In the genomic region with DNA sequence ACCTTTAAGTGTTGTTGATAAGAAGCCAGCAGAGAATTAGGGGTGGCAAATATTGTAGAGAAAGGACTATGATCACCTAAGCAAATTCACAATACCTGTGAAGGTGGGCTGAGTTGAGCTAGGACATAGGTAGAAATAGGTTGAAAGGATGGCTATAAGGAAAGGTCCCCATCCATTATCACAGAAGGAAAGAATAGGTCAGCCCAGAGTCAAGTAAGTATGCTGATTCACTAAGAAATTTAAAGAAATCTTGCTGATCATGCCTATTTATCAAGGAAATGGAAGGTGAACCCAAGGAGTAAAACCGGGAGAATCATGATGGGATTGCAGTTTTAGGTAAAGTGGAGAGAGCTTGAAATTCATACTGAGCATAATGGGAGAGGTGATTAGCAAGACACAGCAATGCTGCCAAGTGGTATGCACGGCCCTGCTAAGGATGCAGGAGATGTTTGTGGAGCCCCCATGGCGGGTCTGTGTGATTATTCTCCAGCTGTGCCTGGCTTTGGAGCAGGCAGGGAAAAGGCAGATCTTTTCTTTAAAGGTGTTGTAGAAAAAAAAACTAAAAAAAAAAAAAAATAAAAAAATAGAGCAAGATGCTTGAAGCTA, we compare ENCODE assay signal across 28 cellular contexts.
"Had no signal": no experiment of that assay in that cellular context is flagged by ENCODE, and none has a peak within 500 bp of the region (broad histone marks: within the 10 kb centered on the region; RNA-seq: fewer than 3 reads in every experiment).

No MANE protein-coding gene starts in this region.

- H3K27ac ChIP-seq: body of pancreas, cardiac muscle cell, lower lobe of right lung, testis, upper lobe of left lung, VCaP had no signal

- FAIRE-seq: endometrium, keratinocyte had no signal

- ATAC-seq: activated CD8-positive, alpha-beta memory T cell treated with anti-CD3 and anti-CD28 coated beads, Interleukin-2, amount 10 ng/mL, durations not matched to agents 7 days and 5 days; activated CD8-positive, alpha-beta T cell treated with anti-CD3 and anti-CD28 coated beads for 36 hours; activated naive CD8-positive, alpha-beta T cell treated with anti-CD3 and anti-CD28 coated beads, Interleukin-2, amount 50 U/mL, for 24 hours; body of pancreas; heart right ventricle; lower lobe of right lung; naive thymus-derived CD4-positive, alpha-beta T cell had no signal

- H3K4me3 ChIP-seq: body of pancreas, cardiac muscle cell, heart right ventricle, lower lobe of right lung, testis, upper lobe of left lung had no signal

- H3K36me3 Mint-ChIP-seq: activated CD8-positive, alpha-beta memory T cell treated with anti-CD3 and anti-CD28 coated beads, Interleukin-2, amount 10 ng/mL, durations not matched to agents 7 days and 5 days; naive thymus-derived CD4-positive, alpha-beta T cell had no signal

- H3K9me3 Mint-ChIP-seq: activated CD8-positive, alpha-beta T cell treated with anti-CD3 and anti-CD28 coated beads for 36 hours; activated T-helper 1 cell treated with anti-CD3 and anti-CD28 coated beads, Interleukin-12 subunit alpha, Interleukin-12 subunit beta, Interleukin-2, Interleukin-4 antibody, amounts not matched to agents 30 ng/mL and 10 ng/mL and 1 ng/mL, durations not matched to agents 14 hours and 24 hours and 36 hours; neural crest cell had no signal

- H3K27me3 ChIP-seq: body of pancreas, cardiac muscle cell, heart right ventricle, testis, upper lobe of left lung had no signal

- DNase-seq: activated CD4-positive, alpha-beta T cell treated with anti-CD3 and anti-CD28 coated beads, Interleukin-2, amount 10 ng/mL, durations not matched to agents 7 days and 5 days; activated CD4-positive, CD25-positive, alpha-beta regulatory T cell treated with anti-CD3 and anti-CD28 coated beads, Interleukin-2, amount 50 U/mL, for 72 hours; activated CD8-positive, alpha-beta memory T cell treated with anti-CD3 and anti-CD28 coated beads, Interleukin-2, amount 10 ng/mL, durations not matched to agents 7 days and 5 days; activated CD8-positive, alpha-beta T cell treated with anti-CD3 and anti-CD28 coated beads for 36 hours; activated gamma-delta T cell; activated naive CD4-positive, alpha-beta T cell treated with anti-CD3 and anti-CD28 coated beads, Interleukin-2, amount 50 U/mL, for 16 hours; activated naive CD8-positive, alpha-beta T cell treated with anti-CD3 and anti-CD28 coated beads, Interleukin-2, amount 50 U/mL, for 24 hours; activated T-cell treated with anti-CD3 and anti-CD28 coated beads for 4 hours; anterior cingulate cortex; body of pancreas; cortex of kidney; foreskin fibroblast; heart right ventricle; lower lobe of right lung; naive thymus-derived CD4-positive, alpha-beta T cell; retina; stimulated activated CD4-positive, alpha-beta T cell treated with anti-CD3 and anti-CD28 coated beads, Interleukin-2, amount 100 ng/mL, for 48 hours; stimulated activated CD8-positive, alpha-beta memory T cell treated with anti-CD3 and anti-CD28 coated beads, Interleukin-4, amount 100 ng/mL, for 48 hours; stimulated activated naive CD4-positive, alpha-beta T cell; T-helper 2 cell; testis; upper lobe of left lung had no signal

- H3K9me3 ChIP-seq: body of pancreas, heart right ventricle, lower lobe of right lung, testis, upper lobe of left lung had no signal

- H3K27ac Mint-ChIP-seq: activated CD4-positive, alpha-beta T cell treated with anti-CD3 and anti-CD28 coated beads, Interleukin-2, amount 10 ng/mL, durations not matched to agents 7 days and 5 days; activated CD8-positive, alpha-beta memory T cell treated with anti-CD3 and anti-CD28 coated beads, Interleukin-2, amount 10 ng/mL, durations not matched to agents 7 days and 5 days; activated CD8-positive, alpha-beta T cell treated with anti-CD3 and anti-CD28 coated beads for 36 hours; activated naive CD8-positive, alpha-beta T cell treated with anti-CD3 and anti-CD28 coated beads, Interleukin-2, amount 50 U/mL, for 24 hours; activated T-helper 1 cell treated with anti-CD3 and anti-CD28 coated beads, Interleukin-12 subunit alpha, Interleukin-12 subunit beta, Interleukin-2, Interleukin-4 antibody, amounts not matched to agents 30 ng/mL and 10 ng/mL and 1 ng/mL, durations not matched to agents 14 hours and 24 hours and 36 hours; naive thymus-derived CD4-positive, alpha-beta T cell had no signal

- H3K4me1 ChIP-seq: body of pancreas, lower lobe of right lung, testis, upper lobe of left lung had no signal

- H3K4me1 Mint-ChIP-seq: activated CD4-positive, alpha-beta T cell treated with anti-CD3 and anti-CD28 coated beads, Interleukin-2, amount 10 ng/mL, durations not matched to agents 7 days and 5 days; activated CD8-positive, alpha-beta memory T cell treated with anti-CD3 and anti-CD28 coated beads, Interleukin-2, amount 10 ng/mL, durations not matched to agents 7 days and 5 days; activated naive CD8-positive, alpha-beta T cell treated with anti-CD3 and anti-CD28 coated beads, Interleukin-2, amount 50 U/mL, for 24 hours; naive thymus-derived CD4-positive, alpha-beta T cell; neural crest cell had no signal

- H3K36me3 ChIP-seq: cardiac muscle cell, upper lobe of left lung had no signal

- H3K4me3 Mint-ChIP-seq: activated CD4-positive, alpha-beta T cell treated with anti-CD3 and anti-CD28 coated beads, Interleukin-2, amount 10 ng/mL, durations not matched to agents 7 days and 5 days; activated CD8-positive, alpha-beta memory T cell treated with anti-CD3 and anti-CD28 coated beads, Interleukin-2, amount 10 ng/mL, durations not matched to agents 7 days and 5 days; activated CD8-positive, alpha-beta T cell treated with anti-CD3 and anti-CD28 coated beads for 36 hours; activated naive CD8-positive, alpha-beta T cell treated with anti-CD3 and anti-CD28 coated beads, Interleukin-2, amount 50 U/mL, for 24 hours; activated T-helper 1 cell treated with anti-CD3 and anti-CD28 coated beads, Interleukin-12 subunit alpha, Interleukin-12 subunit beta, Interleukin-2, Interleukin-4 antibody, amounts not matched to agents 30 ng/mL and 10 ng/mL and 1 ng/mL, durations not matched to agents 14 hours and 24 hours and 36 hours; naive thymus-derived CD4-positive, alpha-beta T cell; neural crest cell had no signal

- H3K27me3 Mint-ChIP-seq: activated CD4-positive, alpha-beta T cell treated with anti-CD3 and anti-CD28 coated beads, Interleukin-2, amount 10 ng/mL, durations not matched to agents 7 days and 5 days; activated CD8-positive, alpha-beta memory T cell treated with anti-CD3 and anti-CD28 coated beads, Interleukin-2, amount 10 ng/mL, durations not matched to agents 7 days and 5 days; activated CD8-positive, alpha-beta T cell treated with anti-CD3 and anti-CD28 coated beads for 36 hours; activated naive CD8-positive, alpha-beta T cell treated with anti-CD3 and anti-CD28 coated beads, Interleukin-2, amount 50 U/mL, for 24 hours; naive thymus-derived CD4-positive, alpha-beta T cell had no signal
